ENCODE assay signal across 26 cellular contexts in the genomic region with DNA sequence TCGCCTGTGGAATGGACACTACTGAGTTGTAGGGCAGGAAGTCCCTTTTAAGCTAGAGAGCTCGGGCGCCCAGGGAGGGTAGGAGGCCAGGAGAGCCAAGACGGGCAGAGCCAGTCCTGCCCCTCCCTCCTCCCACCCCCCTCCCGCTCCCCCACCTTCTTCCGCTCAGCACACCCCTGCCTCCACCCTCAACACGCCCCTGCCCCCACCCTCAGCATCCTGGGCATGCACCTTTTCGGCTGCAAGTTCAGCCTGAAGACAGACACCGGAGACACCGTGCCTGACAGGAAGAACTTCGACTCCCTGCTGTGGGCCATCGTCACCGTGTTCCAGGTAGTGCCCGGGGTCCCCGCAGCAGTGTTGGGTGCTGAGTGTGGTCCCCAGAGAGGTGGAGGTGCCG. TPM values are rescaled to one million over a fixed set of nuclear protein-coding genes. Genes with fewer than 3 reads are reported as not detected.
"Had no signal": no experiment of that assay in that cellular context is flagged by ENCODE, and none has a peak within 500 bp of the region (broad histone marks: within the 10 kb centered on the region; RNA-seq: fewer than 3 reads in every experiment).

No MANE protein-coding gene starts in this region.

- DNase-seq: activated CD4-positive, alpha-beta T cell treated with anti-CD3 and anti-CD28 coated beads for 1 hour; activated CD8-positive, alpha-beta memory T cell treated with anti-CD3 and anti-CD28 coated beads, Interleukin-2, amount 50 U/mL, for 4 hours; activated naive CD4-positive, alpha-beta T cell treated with anti-CD3 and anti-CD28 coated beads for 36 hours; aorta; effector CD4-positive, alpha-beta T cell; erythroblast; foreskin fibroblast; heart right ventricle; left colon; mesenchymal stem cell; naive B cell; posterior cingulate gyrus; right lobe of liver; SK-N-SH; stimulated activated CD4-positive, alpha-beta T cell treated with anti-CD3 and anti-CD28 coated beads, Interleukin-1b, Interleukin-23, amount 100 ng/mL, for 48 hours; stimulated activated naive B cell treated with anti-CD40 and anti-IgM and Interleukin-4, amounts not matched to agents 10 μg/mL and 1 μg/mL and 100 μg/mL, for 72 hours; testis; trophoblast cell; uterus had no signal

- H3K36me3 Mint-ChIP-seq: naive B cell; neural progenitor cell; stimulated activated naive B cell treated with anti-CD40 and anti-IgM and Interleukin-4, amounts not matched to agents 10 μg/mL and 1 μg/mL and 100 μg/mL, for 72 hours had no signal

- H3K9me3 Mint-ChIP-seq: activated naive CD4-positive, alpha-beta T cell treated with anti-CD3 and anti-CD28 coated beads for 36 hours; activated T-helper 2 cell treated with anti-CD3 and anti-CD28 coated beads, Interferon-gamma antibody, Interleukin-2, Interleukin-4, amounts not matched to agents 10 μg/mL and 5 μg/mL and 100 μg/mL, durations not matched to agents 14 hours and 24 hours and 36 hours; brain; dendritic cell treated with granulocyte-macrophage colony-stimulating factor and Interleukin-4, amounts not matched to agents 40 ng/mL and 50 ng/mL, for 4 days; naive B cell; neural progenitor cell; stimulated activated naive B cell treated with anti-CD40 and anti-IgM and Interleukin-4, amounts not matched to agents 10 μg/mL and 1 μg/mL and 100 μg/mL, for 72 hours had no signal

- H3K27ac Mint-ChIP-seq: activated naive CD4-positive, alpha-beta T cell treated with anti-CD3 and anti-CD28 coated beads for 36 hours; activated T-helper 2 cell treated with anti-CD3 and anti-CD28 coated beads, Interferon-gamma antibody, Interleukin-2, Interleukin-4, amounts not matched to agents 10 μg/mL and 5 μg/mL and 100 μg/mL, durations not matched to agents 14 hours and 24 hours and 36 hours; brain; dendritic cell treated with granulocyte-macrophage colony-stimulating factor and Interleukin-4, amounts not matched to agents 40 ng/mL and 50 ng/mL, for 4 days; naive B cell; neural progenitor cell; stimulated activated naive B cell treated with anti-CD40 and anti-IgM and Interleukin-4, amounts not matched to agents 10 μg/mL and 1 μg/mL and 100 μg/mL, for 72 hours had no signal

- H3K4me3 Mint-ChIP-seq: activated naive CD4-positive, alpha-beta T cell treated with anti-CD3 and anti-CD28 coated beads for 36 hours; brain; dendritic cell treated with granulocyte-macrophage colony-stimulating factor and Interleukin-4, amounts not matched to agents 40 ng/mL and 50 ng/mL, for 4 days; naive B cell; neural progenitor cell; stimulated activated naive B cell treated with anti-CD40 and anti-IgM and Interleukin-4, amounts not matched to agents 10 μg/mL and 1 μg/mL and 100 μg/mL, for 72 hours had no signal

- H3K4me1 Mint-ChIP-seq: brain; naive B cell; neural progenitor cell; stimulated activated naive B cell treated with anti-CD40 and anti-IgM and Interleukin-4, amounts not matched to agents 10 μg/mL and 1 μg/mL and 100 μg/mL, for 72 hours had no signal

- ATAC-seq: heart right ventricle; left colon; right lobe of liver; stimulated activated naive B cell treated with anti-CD40 and anti-IgM and Interleukin-4, amounts not matched to agents 10 μg/mL and 1 μg/mL and 100 μg/mL, for 72 hours had no signal

- H3K27me3 Mint-ChIP-seq: brain; dendritic cell treated with granulocyte-macrophage colony-stimulating factor and Interleukin-4, amounts not matched to agents 40 ng/mL and 50 ng/mL, for 4 days had no signal

RNA-seq across cellular contexts. Expression of gene TPSG1, which starts 18.3 kb away (rescaled TPM):
- total RNA-seq: activated naive CD4-positive, alpha-beta T cell treated with anti-CD3 and anti-CD28 coated beads for 36 hours; activated T-helper 2 cell treated with anti-CD3 and anti-CD28 coated beads, Interferon-gamma antibody, Interleukin-2, Interleukin-4, amounts not matched to agents 10 μg/mL and 5 μg/mL and 100 μg/mL, durations not matched to agents 14 hours and 24 hours and 36 hours; cardiac septum; fibroblast of lung had no signal
- polyA plus RNA-seq: fibroblast of lung, keratinocyte, SK-N-SH had no signal

RNA-seq across cellular contexts. Expression of gene TPSB2, which starts 23.2 kb away (rescaled TPM):
- total RNA-seq: activated naive CD4-positive, alpha-beta T cell treated with anti-CD3 and anti-CD28 coated beads for 36 hours; activated T-helper 2 cell treated with anti-CD3 and anti-CD28 coated beads, Interferon-gamma antibody, Interleukin-2, Interleukin-4, amounts not matched to agents 10 μg/mL and 5 μg/mL and 100 μg/mL, durations not matched to agents 14 hours and 24 hours and 36 hours; fibroblast of lung had no signal
- polyA plus RNA-seq: fibroblast of lung, keratinocyte, SK-N-SH had no signal

RNA-seq across cellular contexts. Expression of gene TPSAB1, which starts 33.7 kb away (rescaled TPM):
- total RNA-seq: activated naive CD4-positive, alpha-beta T cell treated with anti-CD3 and anti-CD28 coated beads for 36 hours; activated T-helper 2 cell treated with anti-CD3 and anti-CD28 coated beads, Interferon-gamma antibody, Interleukin-2, Interleukin-4, amounts not matched to agents 10 μg/mL and 5 μg/mL and 100 μg/mL, durations not matched to agents 14 hours and 24 hours and 36 hours; fibroblast of lung had no signal
- polyA plus RNA-seq: fibroblast of lung, keratinocyte, SK-N-SH had no signal

RNA-seq across cellular contexts. Expression of gene TPSD1, which starts 49.1 kb away (rescaled TPM):
- total RNA-seq: activated naive CD4-positive, alpha-beta T cell treated with anti-CD3 and anti-CD28 coated beads for 36 hours; activated T-helper 2 cell treated with anti-CD3 and anti-CD28 coated beads, Interferon-gamma antibody, Interleukin-2, Interleukin-4, amounts not matched to agents 10 μg/mL and 5 μg/mL and 100 μg/mL, durations not matched to agents 14 hours and 24 hours and 36 hours; aorta; cardiac septum; fibroblast of lung; right lobe of liver had no signal
- polyA plus RNA-seq: fibroblast of lung, keratinocyte, SK-N-SH had no signal

RNA-seq across cellular contexts. Expression of gene CACNA1H, which starts 53.9 kb away (rescaled TPM):
- polyA plus RNA-seq: keratinocyte, SK-N-SH had no signal
